Comparison of ENCODE assay signal across 12 cellular contexts in genomic region chr1:93662481-93663190, GRCh38. TPM values are rescaled to one million over a fixed set of nuclear protein-coding genes. Genes with fewer than 3 reads are reported as not detected.
A peak's percentile ranks its signal among the peaks of the same experiment; 100 is the strongest.
DNase-seq lines count a peak whose midpoint lies in the region; ATAC-seq and TF ChIP-seq lines count a peak whose summit lies in the region.
"Had no signal": no experiment of that assay in that cellular context is flagged by ENCODE, and none has a peak within 500 bp of the region (broad histone marks: within the 10 kb centered on the region; RNA-seq: fewer than 3 reads in every experiment).

No MANE protein-coding gene starts in this region.

- no peak overlapping the region for H3K4me3 ChIP-seq in AG04450 (ENCODE audit: low read depth, low read length)
- peak overlapping the region; percentile 11 for H3K4me3 ChIP-seq in MG63
- peak overlapping the region; percentile 6 for H3K4me3 ChIP-seq in endocrine pancreas (ENCODE audit: control insufficient read depth, insufficient read depth, low read length)

- H3K4me1 Mint-ChIP-seq in nephron (peaks cover 71% of the 10 kb centered on the region), glutamatergic neuron (ENCODE audit: low read depth, unreplicated experiment) (peaks cover 19% of the 10 kb centered on the region)
- H3K4me1 Mint-ChIP-seq: naive thymus-derived CD8-positive, alpha-beta T cell had no signal

- no peak overlapping the region for H3K9ac ChIP-seq in endocrine pancreas (ENCODE audit: control insufficient read depth, insufficient read depth, low read length)

- H3K27ac Mint-ChIP-seq in nephron = peak overlapping the region; percentile 11 to 73 (median 40)
- no peak overlapping the region for H3K27ac Mint-ChIP-seq in glutamatergic neuron (ENCODE audit: unreplicated experiment)

- no peaks in the 10 kb centered on the region for H3K9me3 ChIP-seq in AG04450 (ENCODE audit: control insufficient read depth, insufficient read depth, low read length)
- no peaks in the 10 kb centered on the region for H3K9me3 ChIP-seq in MG63
- H3K9me3 ChIP-seq in endocrine pancreas (ENCODE audit: control insufficient read depth, low read length) = no peaks in the 10 kb centered on the region

- DNase-seq in AG04450 (ENCODE audit: low read depth, low spot score) (no peak), MG63 (no peak), NCI-H345 treated with DMSO at 0.1 percent for 48 hours (lab: John Stamatoyannopoulos, UW; ENCODE audit: unreplicated experiment) (no peak), glutamatergic neuron (no peak), GM13977 (ENCODE audit: low spot score) (no peak)
- DNase-seq: naive thymus-derived CD8-positive, alpha-beta T cell; WERI-Rb-1 had no signal

- peak overlapping the region; percentile 92 for H3K27ac ChIP-seq in AG04450 (ENCODE audit: low read depth, low read length)
- H3K27ac ChIP-seq: WERI-Rb-1 had no signal

- no peak for ATAC-seq in HG02610 (IDR thresholded peaks at IDR 0.05; ENCODE audit: unreplicated experiment)
- ATAC-seq: foreskin keratinocyte; naive thymus-derived CD8-positive, alpha-beta T cell had no signal

- POLR2A ChIA-PET in AG04450 (lab: Yijun Ruan, JAX) = interaction anchor here (0.6 to 1.0 kb wide), 2 partner anchors 75 to 83 kb away, joined by 5 to 7 read pairs; no protein-coding TSS in a partner anchor

- H3K4me3 Mint-ChIP-seq in nephron (peak overlapping the region in 1 of 3 experiments; percentile 2), glutamatergic neuron (ENCODE audit: unreplicated experiment) (no peak overlapping the region)
- H3K4me3 Mint-ChIP-seq: naive thymus-derived CD8-positive, alpha-beta T cell had no signal

- H3K36me3 Mint-ChIP-seq in nephron (ENCODE audit: low read depth) (peaks cover 16% of the 10 kb centered on the region), glutamatergic neuron (ENCODE audit: unreplicated experiment) (peaks cover 8% of the 10 kb centered on the region)
- H3K36me3 Mint-ChIP-seq: CD14-positive monocyte; naive thymus-derived CD8-positive, alpha-beta T cell had no signal

- H3K36me3 ChIP-seq in MG63 = peaks cover 17% of the 10 kb centered on the region; the same call in 1 of the 2 replicates
- H3K36me3 ChIP-seq in endocrine pancreas (ENCODE audit: control insufficient read depth, insufficient read depth, low read length) = no peaks in the 10 kb centered on the region
- H3K36me3 ChIP-seq: WERI-Rb-1 had no signal

- no peaks in the 10 kb centered on the region for H3K27me3 Mint-ChIP-seq in nephron (ENCODE audit: low read depth)
- no peaks in the 10 kb centered on the region for H3K27me3 Mint-ChIP-seq in glutamatergic neuron (ENCODE audit: unreplicated experiment)

- in situ Hi-C loops in GM13977 (cut with MboI; ENCODE audit: low pct_unique_long_range_greater_than_20kb, low sequenced_read_pairs, unreplicated experiment) = no loop called here

- H3K9me3 Mint-ChIP-seq in nephron = no peaks in the 10 kb centered on the region
- no peaks in the 10 kb centered on the region for H3K9me3 Mint-ChIP-seq in glutamatergic neuron (ENCODE audit: unreplicated experiment)
- H3K9me3 Mint-ChIP-seq: CD14-positive monocyte; naive thymus-derived CD8-positive, alpha-beta T cell had no signal

- H3K4me1 ChIP-seq in endocrine pancreas (ENCODE audit: control insufficient read depth, insufficient read depth, low read length) = no peaks in the 10 kb centered on the region

- CTCF ChIA-PET in AG04450 (lab: Charles Lee) = interaction anchor here (0.5 to 1.5 kb wide), 3 partner anchors 33 to 154 kb away, joined by 4 to 5 read pairs (median 5); no protein-coding TSS in a partner anchor

- TF ChIP-seq CTCF in AG04450 (IDR thresholded peaks at IDR 0.05; ENCODE audit: low read depth, low read length) (no peak), nephron (IDR thresholded peaks at IDR 0.05; ENCODE audit: unreplicated experiment in 3 of 3) (no peak), glutamatergic neuron (IDR thresholded peaks at IDR 0.05; ENCODE audit: partially characterized antibody, unreplicated experiment) (no peak), GM13977 (IDR thresholded peaks at IDR 0.05; ENCODE audit: extremely low read depth, insufficient read depth, missing control alignments) (no peak)

- H3K27me3 ChIP-seq in AG04450 (ENCODE audit: control insufficient read depth, insufficient read depth, low read length) = no peaks in the 10 kb centered on the region
- no peaks in the 10 kb centered on the region for H3K27me3 ChIP-seq in MG63
- H3K27me3 ChIP-seq in endocrine pancreas (ENCODE audit: control insufficient read depth, insufficient read depth, low read length) = no peaks in the 10 kb centered on the region
- H3K27me3 ChIP-seq: foreskin keratinocyte had no signal

RNA-seq across cellular contexts. Expression of gene BCAR3, which starts 19.0 kb away (rescaled TPM):
- polyA plus RNA-seq in AG04450 (2011; rRNA removed) = 20.6 and 24.9 TPM in 2 replicates
- polyA minus RNA-seq in AG04450 (2011; rRNA and poly(A)+ RNA removed) = 23.1 and 29.7 TPM in 2 replicates
- 21.2 and 26.0 TPM in 2 replicates for total RNA-seq in MG63 (2014; rRNA removed; shearing (Covaris generic); ENCODE audit: low replicate concordance)
- total RNA-seq in glutamatergic neuron (ENCODE audit: unreplicated experiment) = 12.8 TPM
